In the genomic region with DNA sequence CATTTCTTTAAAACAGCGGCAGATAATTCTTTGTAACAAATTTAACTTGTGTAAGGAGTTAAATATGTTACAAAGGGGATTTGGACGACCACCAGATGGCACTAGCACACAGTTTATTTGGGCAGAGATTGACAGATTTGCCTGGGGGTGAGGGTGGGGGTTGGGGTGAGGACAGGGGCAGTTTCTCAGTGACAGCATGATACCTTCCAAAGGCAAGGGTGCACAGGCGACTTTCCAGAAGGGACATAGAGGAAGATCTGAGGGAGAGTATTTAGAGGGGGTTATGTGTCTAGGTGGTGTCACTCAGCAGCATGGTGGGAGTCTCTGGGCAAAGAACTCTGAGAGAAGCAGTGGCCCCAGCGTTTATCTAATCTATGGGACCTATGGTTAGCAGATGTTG, we compare ENCODE assay signal across 9 cellular contexts. TPM values are rescaled to one million over a fixed set of nuclear protein-coding genes. Genes with fewer than 3 reads are reported as not detected.
A peak's percentile ranks its signal among the peaks of the same experiment; 100 is the strongest.
DNase-seq lines count a peak whose midpoint lies in the region; ATAC-seq and TF ChIP-seq lines count a peak whose summit lies in the region.
"Had no signal": no experiment of that assay in that cellular context is flagged by ENCODE, and none has a peak within 500 bp of the region (broad histone marks: within the 10 kb centered on the region; RNA-seq: fewer than 3 reads in every experiment).

No MANE protein-coding gene starts in this region.

- H3K4me1 Mint-ChIP-seq in WTC11: no peaks in the 10 kb centered on the region; the same call in 1 of the 2 replicates

- no peaks in the 10 kb centered on the region for H3K27me3 Mint-ChIP-seq in WTC11 (ENCODE audit: low read depth)
- H3K27me3 Mint-ChIP-seq: IgD-negative memory B cell had no signal

- ATAC-seq in GM18909 (IDR thresholded peaks at IDR 0.05; ENCODE audit: poor library complexity, unreplicated experiment) (peak; percentile 48), WTC11 (peak; percentile 86), mucosa of descending colon (peak; percentile 38)

- no peak overlapping the region for H3K4me3 Mint-ChIP-seq in WTC11
- H3K4me3 Mint-ChIP-seq: IgD-negative memory B cell had no signal

- peaks cover 10% of the 10 kb centered on the region for H3K9me3 Mint-ChIP-seq in WTC11
- H3K9me3 Mint-ChIP-seq: IgD-negative memory B cell had no signal

- H3K27ac Mint-ChIP-seq in WTC11: no peak overlapping the region
- H3K27ac Mint-ChIP-seq: IgD-negative memory B cell had no signal

- CTCF ChIA-PET in WTC11 (lab: Charles Lee): interaction anchor here (1.2 to 2.1 kb wide), 3 partner anchors 9 to 152 kb away, joined by 3 to 22 read pairs (median 7); partner anchors contain the start of genes NPY1R and TMA16

- POLR2A ChIA-PET in WTC11 (lab: Charles Lee): interaction anchor here (1.9 kb wide), 1 partner anchor 9 kb away, joined by 9 read pairs; the partner anchor contains the start of gene TMA16

- peak; percentile 54 for TF ChIP-seq CTCF in C4-2B (conservative IDR thresholded peaks at IDR 0.05)
- TF ChIP-seq CTCF in WTC11 (IDR thresholded peaks at IDR 0.05): peak; percentile 30; the same call in 1 of the 2 replicates
- TF ChIP-seq CTCF in dorsolateral prefrontal cortex (IDR thresholded peaks at IDR 0.05 in 54 of 56, conservative IDR thresholded peaks at IDR 0.05 in 2 of 56; ENCODE audit: low read depth in 1 of 56, partially characterized antibody in 56 of 56): peak; percentile 24 to 83 (median 64)
- no peak for TF ChIP-seq CTCF in mucosa of descending colon (IDR thresholded peaks at IDR 0.05)

- H3K27ac ChIP-seq in C4-2B (no peak overlapping the region), dorsolateral prefrontal cortex (no peak overlapping the region)

- H3K27me3 ChIP-seq in MG63: peaks cover 2% of the 10 kb centered on the region; the same call in 1 of the 2 replicates
- no peaks in the 10 kb centered on the region for H3K27me3 ChIP-seq in dorsolateral prefrontal cortex

- H3K4me1 ChIP-seq in mucosa of descending colon (ENCODE audit: low read depth): no peaks in the 10 kb centered on the region

- no peak overlapping the region for H3K4me3 ChIP-seq in MG63
- H3K4me3 ChIP-seq in dorsolateral prefrontal cortex: no peak overlapping the region
- H3K4me3 ChIP-seq in mucosa of descending colon: no peak overlapping the region

- H3K36me3 ChIP-seq in MG63: no peaks in the 10 kb centered on the region
- H3K36me3 ChIP-seq in mucosa of descending colon (ENCODE audit: low read depth): no peaks in the 10 kb centered on the region

- no peaks in the 10 kb centered on the region for H3K36me3 Mint-ChIP-seq in WTC11

- DNase-seq in MG63 (peak; percentile 35), WTC11 (ENCODE audit: low spot score) (peak; percentile 72), dorsolateral prefrontal cortex (peak in 4 of 10 donors; percentile 10 to 52 (median 38)), mucosa of descending colon (peak in 1 of 3 donors; percentile 71), stromal cell of bone marrow (ENCODE audit: low read depth) (peak; percentile 13), OCI-M2 (lab: John Stamatoyannopoulos, UW; ENCODE audit: unreplicated experiment) (no peak)

- intact Hi-C loops in dorsolateral prefrontal cortex (cut with DNase I): loop anchor here (2.0 to 10.0 kb wide), 4 partner anchors 60 to 1262 kb away; no protein-coding TSS in a partner anchor
- intact Hi-C loops in mucosa of descending colon (cut with DNase I, micrococcal nuclease): loop anchor here (5.0 to 10.0 kb wide), 2 partner anchors 60 to 62 kb away; no protein-coding TSS in a partner anchor

- H3K9me3 ChIP-seq in MG63 (no peaks in the 10 kb centered on the region), mucosa of descending colon (no peaks in the 10 kb centered on the region)

TF ChIP-seq in WTC11, 78 proteins besides CTCF, POLR2A, EP300 and RAD21 (continues in another document):
- TF ChIP-seq ZNF396 (CRISPR knock-in tag; IDR thresholded peaks at IDR 0.05; ENCODE audit: borderline replicate concordance): no peak
- TF ChIP-seq SP1 (CRISPR knock-in tag; conservative IDR thresholded peaks at IDR 0.05): no peak
- TF ChIP-seq ETV6 (CRISPR knock-in tag; IDR thresholded peaks at IDR 0.05): no peak
- TF ChIP-seq TEAD1 (CRISPR knock-in tag; IDR thresholded peaks at IDR 0.05): no peak
- TF ChIP-seq JAZF1 (CRISPR knock-in tag; IDR thresholded peaks at IDR 0.05): no peak
- TF ChIP-seq, protein P1, sequence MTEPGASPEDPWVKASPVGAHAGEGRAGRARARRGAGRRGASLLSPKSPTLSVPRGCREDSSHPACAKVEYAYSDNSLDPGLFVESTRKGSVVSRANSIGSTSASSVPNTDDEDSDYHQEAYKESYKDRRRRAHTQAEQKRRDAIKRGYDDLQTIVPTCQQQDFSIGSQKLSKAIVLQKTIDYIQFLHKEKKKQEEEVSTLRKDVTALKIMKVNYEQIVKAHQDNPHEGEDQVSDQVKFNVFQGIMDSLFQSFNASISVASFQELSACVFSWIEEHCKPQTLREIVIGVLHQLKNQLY (CRISPR knock-in tag; IDR thresholded peaks at IDR 0.05): no peak
- TF ChIP-seq ZNF232 (CRISPR knock-in tag; IDR thresholded peaks at IDR 0.05): no peak
- TF ChIP-seq, protein P2, sequence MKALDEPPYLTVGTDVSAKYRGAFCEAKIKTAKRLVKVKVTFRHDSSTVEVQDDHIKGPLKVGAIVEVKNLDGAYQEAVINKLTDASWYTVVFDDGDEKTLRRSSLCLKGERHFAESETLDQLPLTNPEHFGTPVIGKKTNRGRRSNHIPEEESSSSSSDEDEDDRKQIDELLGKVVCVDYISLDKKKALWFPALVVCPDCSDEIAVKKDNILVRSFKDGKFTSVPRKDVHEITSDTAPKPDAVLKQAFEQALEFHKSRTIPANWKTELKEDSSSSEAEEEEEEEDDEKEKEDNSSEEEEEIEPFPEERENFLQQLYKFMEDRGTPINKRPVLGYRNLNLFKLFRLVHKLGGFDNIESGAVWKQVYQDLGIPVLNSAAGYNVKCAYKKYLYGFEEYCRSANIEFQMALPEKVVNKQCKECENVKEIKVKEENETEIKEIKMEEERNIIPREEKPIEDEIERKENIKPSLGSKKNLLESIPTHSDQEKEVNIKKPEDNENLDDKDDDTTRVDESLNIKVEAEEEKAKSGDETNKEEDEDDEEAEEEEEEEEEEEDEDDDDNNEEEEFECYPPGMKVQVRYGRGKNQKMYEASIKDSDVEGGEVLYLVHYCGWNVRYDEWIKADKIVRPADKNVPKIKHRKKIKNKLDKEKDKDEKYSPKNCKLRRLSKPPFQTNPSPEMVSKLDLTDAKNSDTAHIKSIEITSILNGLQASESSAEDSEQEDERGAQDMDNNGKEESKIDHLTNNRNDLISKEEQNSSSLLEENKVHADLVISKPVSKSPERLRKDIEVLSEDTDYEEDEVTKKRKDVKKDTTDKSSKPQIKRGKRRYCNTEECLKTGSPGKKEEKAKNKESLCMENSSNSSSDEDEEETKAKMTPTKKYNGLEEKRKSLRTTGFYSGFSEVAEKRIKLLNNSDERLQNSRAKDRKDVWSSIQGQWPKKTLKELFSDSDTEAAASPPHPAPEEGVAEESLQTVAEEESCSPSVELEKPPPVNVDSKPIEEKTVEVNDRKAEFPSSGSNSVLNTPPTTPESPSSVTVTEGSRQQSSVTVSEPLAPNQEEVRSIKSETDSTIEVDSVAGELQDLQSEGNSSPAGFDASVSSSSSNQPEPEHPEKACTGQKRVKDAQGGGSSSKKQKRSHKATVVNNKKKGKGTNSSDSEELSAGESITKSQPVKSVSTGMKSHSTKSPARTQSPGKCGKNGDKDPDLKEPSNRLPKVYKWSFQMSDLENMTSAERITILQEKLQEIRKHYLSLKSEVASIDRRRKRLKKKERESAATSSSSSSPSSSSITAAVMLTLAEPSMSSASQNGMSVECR (CRISPR knock-in tag; IDR thresholded peaks at IDR 0.05; ENCODE audit: borderline replicate concordance): no peak
- TF ChIP-seq, protein P3, sequence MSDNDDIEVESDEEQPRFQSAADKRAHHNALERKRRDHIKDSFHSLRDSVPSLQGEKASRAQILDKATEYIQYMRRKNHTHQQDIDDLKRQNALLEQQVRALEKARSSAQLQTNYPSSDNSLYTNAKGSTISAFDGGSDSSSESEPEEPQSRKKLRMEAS (CRISPR knock-in tag; IDR thresholded peaks at IDR 0.05): no peak
- no peak for TF ChIP-seq SOX15 (CRISPR knock-in tag; IDR thresholded peaks at IDR 0.05)
- TF ChIP-seq ATF2 (CRISPR knock-in tag; IDR thresholded peaks at IDR 0.05; ENCODE audit: borderline replicate concordance, low read depth): no peak
- TF ChIP-seq, protein P4, sequence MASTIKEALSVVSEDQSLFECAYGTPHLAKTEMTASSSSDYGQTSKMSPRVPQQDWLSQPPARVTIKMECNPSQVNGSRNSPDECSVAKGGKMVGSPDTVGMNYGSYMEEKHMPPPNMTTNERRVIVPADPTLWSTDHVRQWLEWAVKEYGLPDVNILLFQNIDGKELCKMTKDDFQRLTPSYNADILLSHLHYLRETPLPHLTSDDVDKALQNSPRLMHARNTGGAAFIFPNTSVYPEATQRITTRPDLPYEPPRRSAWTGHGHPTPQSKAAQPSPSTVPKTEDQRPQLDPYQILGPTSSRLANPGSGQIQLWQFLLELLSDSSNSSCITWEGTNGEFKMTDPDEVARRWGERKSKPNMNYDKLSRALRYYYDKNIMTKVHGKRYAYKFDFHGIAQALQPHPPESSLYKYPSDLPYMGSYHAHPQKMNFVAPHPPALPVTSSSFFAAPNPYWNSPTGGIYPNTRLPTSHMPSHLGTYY (CRISPR knock-in tag; IDR thresholded peaks at IDR 0.05): no peak

RNA-seq across cellular contexts. Expression of gene TMA16, which starts 9.6 kb away (rescaled TPM):
- 51.8 and 86.1 TPM in 2 replicates for total RNA-seq in MG63 (2014; rRNA removed; shearing (Covaris generic); ENCODE audit: low replicate concordance)
- total RNA-seq in WTC11 (2021): 63.7 to 64.9 TPM (median 64.8 TPM) in 3 replicates
- total RNA-seq in dorsolateral prefrontal cortex: 10 to 100 TPM in 97 of 120 experiments, 1 to 10 TPM in 23; 5.2 to 19.5 (median 12.7) TPM
- 10 to 100 TPM; 19.0 to 21.6 (median 19.1) TPM for total RNA-seq in mucosa of descending colon

RNA-seq across cellular contexts. Expression of gene TKTL2, which starts 11.4 kb away (rescaled TPM):
- not detected in 2 replicates for total RNA-seq in MG63 (2014; rRNA removed; shearing (Covaris generic); ENCODE audit: low replicate concordance)
- total RNA-seq in WTC11 (2021): not detected in 3 replicates
- under 1 TPM in 74 of 120 experiments, not detected in 46; 0.13 to 0.86 (median 0.25) TPM for total RNA-seq in dorsolateral prefrontal cortex
- under 1 TPM in 2 of 3 donors, not detected in 1; 0.12 to 0.22 TPM for total RNA-seq in mucosa of descending colon
